In genomic region chr22:25546751-25547150, GRCh38 we compare ENCODE assay signal across 16 cellular contexts. TPM values are rescaled to one million over a fixed set of nuclear protein-coding genes. Genes with fewer than 3 reads are reported as not detected.
DNase-seq lines count a peak whose midpoint lies in the region; ATAC-seq and TF ChIP-seq lines count a peak whose summit lies in the region.
"Had no signal": no experiment of that assay in that cellular context is flagged by ENCODE, and none has a peak within 500 bp of the region (broad histone marks: within the 10 kb centered on the region; RNA-seq: fewer than 3 reads in every experiment).

No MANE protein-coding gene starts in this region.

- H3K4me1 Mint-ChIP-seq in activated B cell treated with CpG ODN at 0.5 μM for 24 hours, result peaks cover 46% of the 10 kb centered on the region
- peaks cover 45 to 62% of the 10 kb centered on the region in 2 donors for H3K4me1 Mint-ChIP-seq in stimulated activated naive B cell treated with anti-CD40 and anti-IgM and Interleukin-4, amounts not matched to agents 10 μg/mL and 1 μg/mL and 100 μg/mL, for 72 hours
- H3K4me1 Mint-ChIP-seq: activated naive CD4-positive, alpha-beta T cell treated with anti-CD3 and anti-CD28 coated beads, Interleukin-2, amount 50 U/mL, for 24 hours; CD4-positive, alpha-beta memory T cell had no signal

- H3K27ac Mint-ChIP-seq in activated B cell treated with CpG ODN at 0.5 μM for 24 hours, result no peak overlapping the region
- H3K27ac Mint-ChIP-seq in stimulated activated naive B cell treated with anti-CD40 and anti-IgM and Interleukin-4, amounts not matched to agents 10 μg/mL and 1 μg/mL and 100 μg/mL, for 72 hours, result peak overlapping the region; percentile 20
- H3K27ac Mint-ChIP-seq: activated naive CD4-positive, alpha-beta T cell treated with anti-CD3 and anti-CD28 coated beads, Interleukin-2, amount 50 U/mL, for 24 hours; CD4-positive, alpha-beta memory T cell; mesothelial cell of epicardium had no signal

- TF ChIP-seq POLR2A in heart left ventricle (IDR thresholded peaks at IDR 0.05) (no peak), NB4 (IDR thresholded peaks at IDR 0.05; ENCODE audit: extremely low read depth, insufficient read length) (no peak)

- POLR2A ChIA-PET in activated B cell treated with CpG ODN at 0.5 μM for 24 hours (lab: Charles Lee), result interaction anchor here (0.7 to 2.3 kb wide), 3 partner anchors 15 to 99 kb away, joined by 3 to 9 read pairs (median 3); partner anchors contain the start of gene GRK3

- CTCF ChIA-PET in activated B cell treated with CpG ODN at 0.5 μM for 24 hours (lab: Charles Lee), result no interaction called here

- peaks cover 3% of the 10 kb centered on the region for H3K9me3 Mint-ChIP-seq in activated B cell treated with CpG ODN at 0.5 μM for 24 hours
- H3K9me3 Mint-ChIP-seq in stimulated activated naive B cell treated with anti-CD40 and anti-IgM and Interleukin-4, amounts not matched to agents 10 μg/mL and 1 μg/mL and 100 μg/mL, for 72 hours, result peaks cover 0 to 4% of the 10 kb centered on the region in 2 donors
- H3K9me3 Mint-ChIP-seq: activated naive CD4-positive, alpha-beta T cell treated with anti-CD3 and anti-CD28 coated beads, Interleukin-2, amount 50 U/mL, for 24 hours had no signal

- H3K9me3 ChIP-seq in heart left ventricle (peaks cover 0 to 8% (median 0%) of the 10 kb centered on the region in 12 donors), right atrium auricular region (no peaks in the 10 kb centered on the region)

- DNase-seq in heart left ventricle (no peak), right atrium auricular region (ENCODE audit: low spot score) (no peak), NB4 (ENCODE audit: low read depth) (peak; percentile 84), activated B cell treated with CpG ODN at 0.5 μM for 24 hours (no peak), globus pallidus (ENCODE audit: low spot score) (no peak), GM13976 (ENCODE audit: low spot score) (no peak)
- DNase-seq in stimulated activated naive B cell treated with anti-CD40 and anti-IgM and Interleukin-4, amounts not matched to agents 10 μg/mL and 1 μg/mL and 100 μg/mL, for 72 hours, result peak; percentile 45
- DNase-seq: activated T-cell treated with anti-CD3 and anti-CD28 coated beads for 4 hours; CD4-positive, alpha-beta memory T cell; dermis blood vessel endothelial cell; erythroblast; NCI-H1105 treated with DMSO at 0.1 percent for 48 hours had no signal

- H3K27ac ChIP-seq in heart left ventricle (peak overlapping the region in 1 of 12 donors; percentile 50), right atrium auricular region (no peak overlapping the region)

- WGBS in heart left ventricle, 4 donors, result 86 to 93% (median 88%) methylated on average over 4 of the region's 4 CpGs

- H3K4me1 ChIP-seq in heart left ventricle, result peaks cover 0 to 27% (median 0%) of the 10 kb centered on the region in 12 donors
- no peaks in the 10 kb centered on the region for H3K4me1 ChIP-seq in right atrium auricular region

- H3K27me3 Mint-ChIP-seq in activated B cell treated with CpG ODN at 0.5 μM for 24 hours, result no peaks in the 10 kb centered on the region
- no peaks in the 10 kb centered on the region for H3K27me3 Mint-ChIP-seq in stimulated activated naive B cell treated with anti-CD40 and anti-IgM and Interleukin-4, amounts not matched to agents 10 μg/mL and 1 μg/mL and 100 μg/mL, for 72 hours
- H3K27me3 Mint-ChIP-seq: activated naive CD4-positive, alpha-beta T cell treated with anti-CD3 and anti-CD28 coated beads, Interleukin-2, amount 50 U/mL, for 24 hours; brain had no signal

- H3K36me3 Mint-ChIP-seq in activated B cell treated with CpG ODN at 0.5 μM for 24 hours (ENCODE audit: low read depth), result no peaks in the 10 kb centered on the region
- H3K36me3 Mint-ChIP-seq in stimulated activated naive B cell treated with anti-CD40 and anti-IgM and Interleukin-4, amounts not matched to agents 10 μg/mL and 1 μg/mL and 100 μg/mL, for 72 hours, result peaks cover 0 to 2% of the 10 kb centered on the region in 2 donors
- H3K36me3 Mint-ChIP-seq: activated naive CD4-positive, alpha-beta T cell treated with anti-CD3 and anti-CD28 coated beads, Interleukin-2, amount 50 U/mL, for 24 hours; mesothelial cell of epicardium had no signal

- TF ChIP-seq CTCF in heart left ventricle (IDR thresholded peaks at IDR 0.05), result no peak
- TF ChIP-seq CTCF in right atrium auricular region (IDR thresholded peaks at IDR 0.05), result no peak
- TF ChIP-seq CTCF in NB4 (IDR thresholded peaks at IDR 0.05; ENCODE audit: low read depth, low read length), result no peak
- TF ChIP-seq CTCF in activated B cell treated with CpG ODN at 0.5 μM for 24 hours (IDR thresholded peaks at IDR 0.05), result no peak
- TF ChIP-seq CTCF in GM13976 (IDR thresholded peaks at IDR 0.05; ENCODE audit: borderline replicate concordance, control extremely low read depth, extremely low read depth, insufficient read depth, missing control alignments), result no peak

- ATAC-seq in heart left ventricle (peak in 3 of 4 donors; percentile 13 to 19 (median 16)), activated B cell treated with CpG ODN at 0.5 μM for 24 hours (ENCODE audit: low read depth) (peak; percentile 55), HG03159 (IDR thresholded peaks at IDR 0.05; ENCODE audit: unreplicated experiment) (no peak)
- ATAC-seq in stimulated activated naive B cell treated with anti-CD40 and anti-IgM and Interleukin-4, amounts not matched to agents 10 μg/mL and 1 μg/mL and 100 μg/mL, for 72 hours (replicated peaks), result peak; percentile 96

- H3K4me3 ChIP-seq in heart left ventricle, result no peak overlapping the region
- no peak overlapping the region for H3K4me3 ChIP-seq in right atrium auricular region
- no peak overlapping the region for H3K4me3 ChIP-seq in NB4 (ENCODE audit: low read depth, low read length)

- H3K4me3 Mint-ChIP-seq in activated B cell treated with CpG ODN at 0.5 μM for 24 hours, result no peak overlapping the region
- no peak overlapping the region for H3K4me3 Mint-ChIP-seq in stimulated activated naive B cell treated with anti-CD40 and anti-IgM and Interleukin-4, amounts not matched to agents 10 μg/mL and 1 μg/mL and 100 μg/mL, for 72 hours
- H3K4me3 Mint-ChIP-seq: activated naive CD4-positive, alpha-beta T cell treated with anti-CD3 and anti-CD28 coated beads, Interleukin-2, amount 50 U/mL, for 24 hours; brain; CD4-positive, alpha-beta memory T cell; mesothelial cell of epicardium had no signal

- H3K36me3 ChIP-seq in heart left ventricle, result no peaks in the 10 kb centered on the region
- H3K36me3 ChIP-seq in right atrium auricular region, result no peaks in the 10 kb centered on the region

- H3K27me3 ChIP-seq in heart left ventricle (no peaks in the 10 kb centered on the region), right atrium auricular region (no peaks in the 10 kb centered on the region)

- in situ Hi-C loops in GM13976 (cut with MboI; ENCODE audit: low sequenced_read_pairs, unreplicated experiment), result no loop called here

- intact Hi-C loops in heart left ventricle (cut with DNase I) (loop anchor here in 2 of 10 donors (5.0 to 10.0 kb wide), 2 partner anchors 151 to 158 kb away; no protein-coding TSS in a partner anchor), activated B cell treated with CpG ODN at 0.5 μM for 24 hours (cut with micrococcal nuclease) (no loop called here)

RNA-seq across cellular contexts. Expression of gene GRK3, which starts 17.7 kb away (rescaled TPM):
- 10 to 100 TPM in 2 of 9 donors, 1 to 10 TPM in 7; 3.6 to 16.2 (median 6.3) TPM for total RNA-seq in heart left ventricle
- 1 to 10 TPM; 1.1 to 2.0 TPM for polyA plus RNA-seq in heart left ventricle
- 1 to 10 TPM; 6.2 to 9.1 TPM for total RNA-seq in right atrium auricular region
- total RNA-seq in activated B cell treated with CpG ODN at 0.5 μM for 24 hours, result 66.6 and 66.7 TPM in 2 replicates

Comparison
In these comparisons a context has a peak if more than half of its experiments do, and no peak if none do; other contexts are left out.
1. DNase-seq: peak in NB4 (single experiment) and stimulated activated naive B cell treated with anti-CD40 and anti-IgM and Interleukin-4, amounts not matched to agents 10 μg/mL and 1 μg/mL and 100 μg/mL, for 72 hours (single experiment); none in heart left ventricle (0 of 5), right atrium auricular region (single experiment), activated B cell treated with CpG ODN at 0.5 μM for 24 hours (single experiment), globus pallidus (single experiment) and GM13976 (single experiment).